Comparison of ENCODE assay signal across 17 cellular contexts in the genomic region with DNA sequence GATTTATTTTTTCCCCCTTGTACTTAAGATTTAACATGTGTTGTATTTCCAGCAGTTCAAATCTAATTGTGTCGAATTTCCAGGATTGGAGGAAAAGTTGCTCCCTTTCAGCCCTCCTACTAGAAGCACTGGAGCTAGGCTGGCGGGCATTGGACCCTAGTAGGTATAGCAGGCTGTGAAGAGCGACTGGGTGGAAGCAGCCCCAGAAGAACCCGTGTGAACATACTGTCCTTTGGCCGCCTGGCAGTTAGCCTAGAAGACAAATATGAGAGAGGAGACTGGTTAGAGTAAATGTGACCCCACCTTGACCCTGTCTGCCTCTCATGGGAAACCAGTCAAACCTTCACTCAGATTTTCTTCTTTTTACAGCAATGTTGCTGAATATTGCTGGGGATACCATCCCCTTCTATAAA. TPM values are rescaled to one million over a fixed set of nuclear protein-coding genes. Genes with fewer than 3 reads are reported as not detected.
DNase-seq lines count a peak whose midpoint lies in the region; ATAC-seq and FAIRE-seq lines count a peak whose summit lies in the region.
"Had no signal": no experiment of that assay in that cellular context is flagged by ENCODE, and none has a peak within 500 bp of the region (broad histone marks: within the 10 kb centered on the region; RNA-seq: fewer than 3 reads in every experiment).

No MANE protein-coding gene starts in this region.

- peak; percentile 16 for DNase-seq in HT-29 (ENCODE audit: low spot score)
- DNase-seq in NCI-H69 (lab: John Stamatoyannopoulos, UW): peak; percentile 36
- DNase-seq in iris pigment epithelial cell (ENCODE audit: low read depth): peak; percentile 62
- DNase-seq in mucosa of gallbladder (ENCODE audit: low spot score): peak; percentile 86
- no peak for DNase-seq in effector CD8-positive, alpha-beta T cell (lab: John Stamatoyannopoulos, UW)
- DNase-seq in urothelium cell line (ENCODE audit: low spot score): no peak
- DNase-seq in stimulated activated naive CD8-positive, alpha-beta T cell treated with anti-CD3 and anti-CD28 coated beads, Interleukin-15, Interleukin-2, amounts not matched to agents 100 U/mL and 50 U/mL, for 24 hours: no peak
- DNase-seq: CD8-positive, alpha-beta memory T cell; NCI-H1436; NCI-H2081; NCI-H2227 treated with DMSO at 0.1 percent for 48 hours; NCI-H524 treated with DMSO at 0.1 percent for 48 hours; NK-92 treated with Interleukin-12 subunit alpha and Interleukin-12 subunit beta, amount 100 ng/mL, for 24 hours; OCI-M1 had no signal

- FAIRE-seq in urothelium cell line (lab: Jason Lieb, UNC): no peak
- FAIRE-seq: H54 had no signal

- ATAC-seq in stimulated activated naive CD8-positive, alpha-beta T cell treated with anti-CD3 and anti-CD28 coated beads, Interleukin-15, Interleukin-2, amounts not matched to agents 100 U/mL and 50 U/mL, for 24 hours: no peak
- ATAC-seq in HG02610 (IDR thresholded peaks at IDR 0.05; ENCODE audit: unreplicated experiment): no peak

RNA-seq across cellular contexts. Expression of a gene that starts 13.9 kb away (rescaled TPM):
- 0.16 TPM in 1 of 2 replicates, not detected in the other for total RNA-seq in HT-29 (2014; rRNA removed; shearing (Covaris generic))
- total RNA-seq in mucosa of gallbladder: 265 TPM
- total RNA-seq: CD8-positive, alpha-beta memory T cell; SK-MEL-5 had no signal

RNA-seq across cellular contexts. Expression of a gene that starts 23.0 kb away (rescaled TPM):
- 2.0 and 2.1 TPM in 2 replicates for total RNA-seq in HT-29 (2014; rRNA removed; shearing (Covaris generic))
- total RNA-seq in mucosa of gallbladder: 61.4 TPM

RNA-seq across cellular contexts. Expression of a gene that starts 23.2 kb away (rescaled TPM):
- total RNA-seq in HT-29 (2014; rRNA removed; shearing (Covaris generic)): 7.4 and 10.4 TPM in 2 replicates
- total RNA-seq in mucosa of gallbladder: 12.1 TPM

RNA-seq across cellular contexts. Expression of a gene that starts 36.9 kb away (rescaled TPM):
- total RNA-seq in HT-29 (2014; rRNA removed; shearing (Covaris generic)): 0.28 and 0.57 TPM in 2 replicates
- 117 TPM for total RNA-seq in mucosa of gallbladder
- total RNA-seq: CD8-positive, alpha-beta memory T cell had no signal

Comparison
In these comparisons a context has a peak if more than half of its experiments do, and no peak if none do; other contexts are left out.
1. DNase-seq: peak in HT-29 (single experiment), NCI-H69 (single experiment), iris pigment epithelial cell (single experiment) and mucosa of gallbladder (single experiment); none in effector CD8-positive, alpha-beta T cell (single experiment), urothelium cell line (single experiment) and stimulated activated naive CD8-positive, alpha-beta T cell treated with anti-CD3 and anti-CD28 coated beads, Interleukin-15, Interleukin-2, amounts not matched to agents 100 U/mL and 50 U/mL, for 24 hours (single experiment).
2. RNA of a gene that starts 13.9 kb away (total RNA-seq): 265 TPM in mucosa of gallbladder (single experiment); 0.16 TPM in HT-29; every median in the first group is over 100 times any median in the second.
3. RNA of a gene that starts 23.0 kb away (total RNA-seq): 61.4 TPM in mucosa of gallbladder (single experiment); 2.0 to 2.1 TPM in HT-29; every median in the first group is over 10 times any median in the second.